8 cellular contexts compared by ENCODE assay signal in the genomic region with DNA sequence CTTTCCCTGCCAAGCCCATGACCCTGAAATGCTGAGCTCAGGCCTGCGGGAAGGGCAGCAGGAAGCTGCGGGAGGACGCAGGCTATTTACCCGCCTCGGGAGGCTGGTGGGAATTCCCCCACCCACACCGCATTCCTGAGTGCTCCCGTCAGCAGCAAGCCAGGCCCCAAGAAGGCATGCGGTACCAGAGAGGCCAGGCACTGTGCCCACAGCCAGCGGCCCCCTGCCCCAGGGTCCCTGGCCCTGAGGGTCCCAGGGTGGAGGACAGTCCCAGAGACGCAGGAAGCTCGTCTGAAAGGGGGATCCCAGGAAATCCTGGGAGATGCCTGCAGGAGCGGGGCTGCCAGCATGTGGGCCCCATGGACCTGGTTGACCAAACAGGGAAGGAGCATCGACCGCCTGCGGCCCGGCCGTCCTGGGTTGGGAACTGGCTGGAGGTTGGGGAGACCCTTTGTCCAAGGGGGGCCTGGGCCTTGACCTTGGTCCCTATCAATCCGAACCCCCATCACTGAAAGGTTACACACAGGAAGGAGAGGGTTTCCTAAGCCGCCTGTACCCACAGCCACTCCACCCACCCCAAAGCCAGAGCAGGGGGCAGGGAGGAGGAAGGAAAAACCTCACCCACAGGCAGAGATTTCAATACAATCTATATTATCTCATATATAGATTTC. TPM values are rescaled to one million over a fixed set of nuclear protein-coding genes. Genes with fewer than 3 reads are reported as not detected.
DNase-seq lines count a peak whose midpoint lies in the region; ATAC-seq lines count a peak whose summit lies in the region.

No MANE protein-coding gene starts in this region.

- peak; percentile 63 for DNase-seq in DMS53 (lab: John Stamatoyannopoulos, UW)
- no peak for DNase-seq in DMS53 treated with DMSO at 0.1 percent for 48 hours (lab: John Stamatoyannopoulos, UW; ENCODE audit: unreplicated experiment)
- DNase-seq in activated T-helper 9 cell treated with anti-CD3 and anti-CD28 coated beads, Interleukin-2, amount 50 U/mL, for 16 hours (ENCODE audit: low read depth) = peak; percentile 53
- peak; percentile 81 for DNase-seq in Right ventricle myocardium superior
- DNase-seq in pulmonary artery endothelial cell (ENCODE audit: low read depth, low spot score) = peak; percentile 86
- no peak for DNase-seq in C1 segment of cervical spinal cord (lab: John Stamatoyannopoulos, UW)
- no peak for DNase-seq in G401 (ENCODE audit: low spot score)

- in situ Hi-C loops in G401 (cut with HindIII; ENCODE audit: low sequenced_read_pairs) = no loop called here

- peak; percentile 80 for ATAC-seq in Right ventricle myocardium superior (ENCODE audit: poor library complexity)
- no peak for ATAC-seq in GM18873 (IDR thresholded peaks at IDR 0.05; ENCODE audit: low FRiP score, unreplicated experiment)

- intact Hi-C loops in Right ventricle myocardium superior (cut with DNase I) = no loop called here

RNA-seq across cellular contexts. Expression of gene MAFF, which starts 17.0 kb away (rescaled TPM):
- total RNA-seq in Right ventricle myocardium superior = 4.2 TPM
- total RNA-seq in pulmonary artery endothelial cell = 66.0 and 72.1 TPM in 2 replicates
- 10.5 and 11.9 TPM in 2 replicates for total RNA-seq in G401 (2014; rRNA removed; shearing (Covaris generic))

RNA-seq across cellular contexts. Expression of gene PLA2G6, which starts 37.2 kb away (rescaled TPM):
- total RNA-seq in Right ventricle myocardium superior (12.0 TPM), pulmonary artery endothelial cell (2.0 and 3.9 TPM in 2 replicates)
- total RNA-seq in G401 (2014; rRNA removed; shearing (Covaris generic)) = 11.4 TPM in 2 replicates

RNA-seq across cellular contexts. Expression of gene TMEM184B, which starts 54.0 kb away (rescaled TPM):
- total RNA-seq in Right ventricle myocardium superior = 42.2 TPM
- 28.5 and 43.7 TPM in 2 replicates for total RNA-seq in pulmonary artery endothelial cell
- total RNA-seq in G401 (2014; rRNA removed; shearing (Covaris generic)) = 16.2 and 20.5 TPM in 2 replicates

Comparison
In these comparisons a context has a peak if more than half of its experiments do, and no peak if none do; other contexts are left out.
1. DNase-seq: peak in DMS53 (single experiment), activated T-helper 9 cell treated with anti-CD3 and anti-CD28 coated beads, Interleukin-2, amount 50 U/mL, for 16 hours (single experiment), Right ventricle myocardium superior (single experiment) and pulmonary artery endothelial cell (single experiment); none in DMS53 treated with DMSO at 0.1 percent for 48 hours (single experiment), C1 segment of cervical spinal cord (0 of 14) and G401 (single experiment).